ENCODE assay signal across 8 cellular contexts in genomic region chr9:22037954-22038690, GRCh38. TPM values are rescaled to one million over a fixed set of nuclear protein-coding genes. Genes with fewer than 3 reads are reported as not detected.
DNase-seq lines count a peak whose midpoint lies in the region; ATAC-seq and TF ChIP-seq lines count a peak whose summit lies in the region.

No MANE protein-coding gene starts in this region.

- H4K20me1 ChIP-seq in PC-9 (ENCODE audit: insufficient read depth), result no peaks in the 10 kb centered on the region

- H3K27me3 ChIP-seq in BJ (ENCODE audit: control insufficient read depth, insufficient read depth, low read length), result peaks cover 1% of the 10 kb centered on the region; the same call in 1 of the 2 replicates
- no peaks in the 10 kb centered on the region for H3K27me3 ChIP-seq in PC-9 (ENCODE audit: insufficient read depth, low read depth)
- H3K27me3 ChIP-seq in tibial artery, result no peaks in the 10 kb centered on the region

- H3K4me2 ChIP-seq in PC-9, result peak overlapping the region; percentile 34; the same call in 1 of the 2 replicates

- CTCF ChIA-PET in BJ (lab: Yijun Ruan, JAX), result interaction anchor here (0.7 to 6.2 kb wide), 13 partner anchors 10 to 225 kb away, joined by 3 to 46 read pairs (median 3); partner anchors contain the start of gene CDKN2B
- CTCF ChIA-PET in PC-9 (lab: Charles Lee), result interaction anchor here (0.6 to 1.4 kb wide), 3 partner anchors 9 to 225 kb away, joined by 3 to 5 read pairs (median 4); partner anchors contain the start of gene CDKN2B

- DNase-seq in BJ (ENCODE audit: low read depth), result no peak
- peak; percentile 27 for DNase-seq in GM20000 (ENCODE audit: low spot score)
- DNase-seq in PC-9, result peak in 1 of 2 experiments; percentile 39
- peak in 1 of 2 donors; percentile 56 for DNase-seq in foreskin fibroblast
- DNase-seq in tibial artery, result no peak
- DNase-seq in NCI-H524 treated with DMSO at 0.1 percent for 48 hours (lab: John Stamatoyannopoulos, UW), result no peak
- no peak for DNase-seq in kidney glomerular epithelial cell (lab: John Stamatoyannopoulos, UW)

- no peak overlapping the region for H3K4me3 ChIP-seq in BJ (ENCODE audit: low read depth, low read length)
- no peak overlapping the region for H3K4me3 ChIP-seq in PC-9
- H3K4me3 ChIP-seq in foreskin fibroblast (ENCODE audit: low read depth in 1 of 2, low read length in 2 of 2), result no peak overlapping the region
- no peak overlapping the region for H3K4me3 ChIP-seq in tibial artery

- POLR2A ChIA-PET in BJ (lab: Charles Lee), result no interaction called here
- POLR2A ChIA-PET in PC-9 (lab: Charles Lee; ENCODE audit: unreplicated experiment), result no interaction called here

- H3K9me2 ChIP-seq in PC-9 (ENCODE audit: insufficient read depth), result no peaks in the 10 kb centered on the region

- TF ChIP-seq CTCF in BJ (IDR thresholded peaks at IDR 0.05; ENCODE audit: insufficient read depth, low read depth, low read length), result peak; percentile 41
- TF ChIP-seq CTCF in GM20000 (IDR thresholded peaks at IDR 0.05; ENCODE audit: extremely low read depth, missing control alignments), result no peak
- peak; percentile 51; the same call in 1 of the 2 replicates for TF ChIP-seq CTCF in PC-9 (conservative IDR thresholded peaks at IDR 0.05)
- peak; percentile 33 for TF ChIP-seq CTCF in foreskin fibroblast (IDR thresholded peaks at IDR 0.05; ENCODE audit: low read depth, low read length)
- peak; percentile 24 to 30 for TF ChIP-seq CTCF in tibial artery (IDR thresholded peaks at IDR 0.05)

- no peak overlapping the region for H2AFZ ChIP-seq in PC-9

- H3K27ac ChIP-seq in PC-9 (0 out of 2 replicates have a peak overlapping the region, but pooled peaks have one; percentile 24), tibial artery (no peak overlapping the region)

- H3K4me1 ChIP-seq in PC-9 (replicated peaks; ENCODE audit: insufficient read depth), result peaks cover 57% of the 10 kb centered on the region
- H3K4me1 ChIP-seq in tibial artery, result no peaks in the 10 kb centered on the region

- H3K79me2 ChIP-seq in PC-9 (ENCODE audit: low read depth), result no peaks in the 10 kb centered on the region

- peaks cover 33% of the 10 kb centered on the region for H3F3A ChIP-seq in PC-9 (ENCODE audit: insufficient read depth, low read depth)

- BruUV-seq in PC-9 (replicated peaks; lab: Mats Ljungman, UMichigan), result no TSS peak

- no peak for ATAC-seq in HG02981 (IDR thresholded peaks at IDR 0.05; ENCODE audit: unreplicated experiment)

- intact Hi-C loops in PC-9 (cut with micrococcal nuclease; ENCODE audit: unreplicated experiment), result loop anchor here (2.0 to 5.0 kb wide), 4 partner anchors 29 to 223 kb away; partner anchors contain the start of gene CDKN2B
- intact Hi-C loops in tibial artery (cut with DNase I; ENCODE audit: low total_unique reads), result no loop called here

- H3K9me3 ChIP-seq in PC-9 (ENCODE audit: insufficient read depth, low read depth) (no peaks in the 10 kb centered on the region), tibial artery (no peaks in the 10 kb centered on the region)

- H3K36me3 ChIP-seq in BJ (ENCODE audit: control insufficient read depth, insufficient read depth, low read length), result no peaks in the 10 kb centered on the region
- H3K36me3 ChIP-seq in PC-9 (ENCODE audit: low read depth), result no peaks in the 10 kb centered on the region
- H3K36me3 ChIP-seq in tibial artery, result no peaks in the 10 kb centered on the region

RNA-seq across cellular contexts. Expression of gene CDKN2B, which starts 29.0 kb away (rescaled TPM):
- 4.3 and 5.2 TPM in 2 replicates for polyA plus RNA-seq in BJ (2011; rRNA removed)
- 2.6 and 3.0 TPM in 2 replicates for polyA minus RNA-seq in BJ (2011; rRNA and poly(A)+ RNA removed)
- 33.8 and 40.2 TPM in 2 replicates for total RNA-seq in PC-9 (2021)

RNA-seq across cellular contexts. Expression of gene CDKN2B-AS1, which starts 43.5 kb away (rescaled TPM):
- polyA plus RNA-seq in BJ (2011; rRNA removed), result 0.59 and 1.1 TPM in 2 replicates
- polyA minus RNA-seq in BJ (2011; rRNA and poly(A)+ RNA removed), result 1.2 and 2.1 TPM in 2 replicates
- 11.6 and 12.5 TPM in 2 replicates for total RNA-seq in PC-9 (2021)

RNA-seq across cellular contexts. Expression of gene CDKN2A, which starts 43.9 kb away (rescaled TPM):
- 15.2 and 20.0 TPM in 2 replicates for polyA plus RNA-seq in BJ (2011; rRNA removed)
- 4.2 and 5.0 TPM in 2 replicates for polyA minus RNA-seq in BJ (2011; rRNA and poly(A)+ RNA removed)
- 282 and 404 TPM in 2 replicates for total RNA-seq in PC-9 (2021)
